ENCODE assay signal across 10 cellular contexts in the genomic region with DNA sequence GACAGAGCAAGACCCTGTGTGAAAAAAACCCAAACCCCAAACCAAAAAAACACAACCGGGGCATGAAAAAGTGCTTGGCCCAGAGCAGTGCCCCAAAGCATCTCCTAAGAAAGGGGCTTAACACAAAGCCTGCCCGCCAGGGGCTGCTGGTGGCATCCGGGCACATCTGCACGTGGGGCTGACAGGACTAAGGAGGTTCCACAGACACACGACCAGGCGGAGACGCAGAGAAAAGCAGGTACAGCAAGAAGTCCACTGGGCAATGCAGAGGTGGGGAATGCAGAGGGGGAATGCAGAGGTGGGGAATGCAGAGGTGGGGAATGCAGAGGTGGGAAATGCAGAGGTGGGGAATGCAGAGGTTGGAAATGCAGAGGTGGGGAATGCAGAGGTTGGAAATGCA.
DNase-seq lines count a peak whose midpoint lies in the region; ATAC-seq, FAIRE-seq and TF ChIP-seq lines count a peak whose summit lies in the region.
"Had no signal": no experiment of that assay in that cellular context is flagged by ENCODE, and none has a peak within 500 bp of the region (broad histone marks: within the 10 kb centered on the region; RNA-seq: fewer than 3 reads in every experiment).

No MANE protein-coding gene starts in this region.

- H3K4me1 Mint-ChIP-seq in nephron progenitor cell = peaks cover 72% of the 10 kb centered on the region

- no peak overlapping the region for H3K23ac ChIP-seq in H1 (ENCODE audit: insufficient read length)

- H2BK20ac ChIP-seq in H1 (ENCODE audit: low read length) = no peak overlapping the region

- H2BK120ac ChIP-seq in H1 (replicated peaks; ENCODE audit: low read depth, low read length) = no peak overlapping the region

- H3K9ac ChIP-seq in BLaER1 = peak overlapping the region; percentile 31; the same call in 1 of the 2 replicates
- peak overlapping the region; percentile 48 for H3K9ac ChIP-seq in Karpas-422 (ENCODE audit: low read length)
- no peak overlapping the region for H3K9ac ChIP-seq in H1 (replicated peaks in 1 of 4; ENCODE audit: extremely low read depth in 1 of 4, low read depth in 3 of 4, low read length in 3 of 4)

- FAIRE-seq in H1 (lab: Jason Lieb, UNC) = no peak

- peak overlapping the region; percentile 76 for H3K4me2 ChIP-seq in BLaER1
- peak overlapping the region; percentile 66 for H3K4me2 ChIP-seq in Karpas-422 (ENCODE audit: low read depth, low read length, poor library complexity, severe bottlenecking)
- peak overlapping the region in 1 of 2 experiments; percentile 11; a peak in 1 of 4 replicates for H3K4me2 ChIP-seq in H1 (ENCODE audit: insufficient read depth in 1 of 2, low read depth in 2 of 2, low read length in 2 of 2)

- H3K4me3 Mint-ChIP-seq in nephron progenitor cell = no peak overlapping the region

- H2AFZ ChIP-seq in Karpas-422 (ENCODE audit: low read length) (no peak overlapping the region), H1 (ENCODE audit: low read length) (no peak overlapping the region)

- H4K20me1 ChIP-seq in BLaER1 (peaks cover 100% of the 10 kb centered on the region), Karpas-422 (ENCODE audit: insufficient read depth, low read depth, low read length) (peaks cover 11% of the 10 kb centered on the region; the same call in 1 of the 2 replicates), H1 (replicated peaks in 1 of 2; ENCODE audit: control insufficient read depth in 1 of 2, insufficient read depth in 2 of 2, low read length in 2 of 2) (peaks cover 20 to 44% of the 10 kb centered on the region in 2 experiments)

- H4K5ac ChIP-seq in H1 (ENCODE audit: insufficient read length, low read depth, low read length) = no peak overlapping the region

- peaks cover 100% of the 10 kb centered on the region for H3K4me1 ChIP-seq in BLaER1
- peaks cover 31% of the 10 kb centered on the region for H3K4me1 ChIP-seq in Karpas-422 (ENCODE audit: low read length)
- H3K4me1 ChIP-seq in H1 (replicated peaks in 1 of 4; ENCODE audit: control insufficient read depth in 3 of 4, insufficient read depth in 4 of 4, low read length in 3 of 4) = peaks cover 10 to 37% (median 27%) of the 10 kb centered on the region in 4 experiments

- peak overlapping the region; percentile 55 for H2BK5ac ChIP-seq in H1 (ENCODE audit: low read depth, low read length)

- H3K36me3 ChIP-seq in BLaER1 = peaks cover 45% of the 10 kb centered on the region
- no peaks in the 10 kb centered on the region for H3K36me3 ChIP-seq in Karpas-422 (ENCODE audit: insufficient read depth, low read length)
- no peaks in the 10 kb centered on the region for H3K36me3 ChIP-seq in H1 (ENCODE audit: control insufficient read depth in 2 of 4, insufficient read depth in 4 of 4, low read length in 3 of 4)
- H3K36me3 ChIP-seq: tibial nerve had no signal

- no peak overlapping the region for H3K4ac ChIP-seq in H1 (replicated peaks; ENCODE audit: insufficient read length, low read depth, low read length)

- no peak overlapping the region for H3K14ac ChIP-seq in H1 (ENCODE audit: insufficient read length)

- H2BK15ac ChIP-seq in H1 (ENCODE audit: low read length) = no peak overlapping the region

- H3K27me3 ChIP-seq in BLaER1 (no peaks in the 10 kb centered on the region), Karpas-422 (ENCODE audit: low read length) (no peaks in the 10 kb centered on the region), H1 (replicated peaks in 1 of 4; ENCODE audit: control insufficient read depth in 3 of 4, extremely low read depth in 1 of 4, insufficient read depth in 3 of 4, low read length in 3 of 4) (no peaks in the 10 kb centered on the region)
- H3K27me3 ChIP-seq: tibial nerve had no signal

- no peak overlapping the region for H4K8ac ChIP-seq in H1 (ENCODE audit: extremely low read depth, insufficient read depth, low read length)

- 0 out of 2 replicates have a peak overlapping the region, but pooled peaks have one; percentile 92 for H2BK12ac ChIP-seq in H1 (ENCODE audit: low read depth, low read length)

- no peaks in the 10 kb centered on the region for H3K9me3 Mint-ChIP-seq in nephron progenitor cell
- H3K9me3 Mint-ChIP-seq: T-helper 1 cell treated with Interleukin-12 subunit alpha and Interleukin-12 subunit beta and Interleukin-4 antibody, amounts not matched to agents 30 μg/mL and 1 μg/mL, for 36 hours had no signal

- no peak overlapping the region for H3K18ac ChIP-seq in H1 (ENCODE audit: extremely low read depth, low read length)

- H3K79me1 ChIP-seq in H1 (ENCODE audit: low read depth, low read length) = peaks cover 25% of the 10 kb centered on the region

- TF ChIP-seq CTCF in H1 (IDR thresholded peaks at IDR 0.05; ENCODE audit: control extremely low read depth in 1 of 3, insufficient read depth in 1 of 3, low read depth in 1 of 3, low read length in 3 of 3) (no peak), nephron progenitor cell (IDR thresholded peaks at IDR 0.05) (no peak)

- no peak for TF ChIP-seq EP300 in H1 (IDR thresholded peaks at IDR 0.05; ENCODE audit: borderline replicate concordance in 1 of 2, low read depth in 2 of 2, low read length in 2 of 2)

- 81% methylated on average over 7 of the region's 7 CpGs; no CpG with 5 or more reads in 1 of the 2 experiments for WGBS in H1 (ENCODE audit: extremely low coverage in 1 of 2, insufficient coverage in 1 of 2, insufficient read length in 1 of 2, insufficient replicate concordance in 2 of 2, low coverage in 1 of 2, low lambda C conversion rate in 2 of 2, missing lambda C conversion rate in 1 of 2), 2 experiments

- H3K27ac ChIP-seq in BLaER1 (peak overlapping the region; percentile 67), Karpas-422 (ENCODE audit: low read length) (peak overlapping the region; percentile 64), H1 (ENCODE audit: low read depth, low read length) (no peak overlapping the region)

- no peaks in the 10 kb centered on the region for H3K9me2 ChIP-seq in Karpas-422 (replicated peaks; ENCODE audit: insufficient read depth, low read length)

- H3K27ac Mint-ChIP-seq in nephron progenitor cell = peak overlapping the region; percentile 81

- POLR2A ChIA-PET in H1 (lab: Charles Lee; ENCODE audit: partially characterized antibody) = interaction anchor here (0.6 to 1.7 kb wide), 4 partner anchors 33 to 129 kb away, joined by 3 to 4 read pairs (median 4); no protein-coding TSS in a partner anchor

- H2AK5ac ChIP-seq in H1 (ENCODE audit: low read depth, low read length) = no peak overlapping the region

- peaks cover 13% of the 10 kb centered on the region for H3K36me3 Mint-ChIP-seq in nephron progenitor cell (ENCODE audit: low read depth)

- peaks cover 83% of the 10 kb centered on the region for H3K79me2 ChIP-seq in Karpas-422 (ENCODE audit: low read length)
- H3K79me2 ChIP-seq in H1 (ENCODE audit: control insufficient read depth in 1 of 2, insufficient read depth in 2 of 2, low read length in 2 of 2) = peaks cover 3 to 97% of the 10 kb centered on the region in 2 experiments

- H3K27me3 Mint-ChIP-seq in nephron progenitor cell (ENCODE audit: low read depth, poor library complexity) = no peaks in the 10 kb centered on the region

- CTCF ChIA-PET in H1 (lab: Charles Lee; ENCODE audit: partially characterized antibody) = interaction anchor here (1.4 to 2.8 kb wide), 2 partner anchors 9 to 34 kb away, joined by 3 to 10 read pairs; no protein-coding TSS in a partner anchor

- no peaks in the 10 kb centered on the region; the same call in 1 of the 2 replicates for H3K23me2 ChIP-seq in H1 (ENCODE audit: low read depth, low read length)

- ATAC-seq in HG02840 (IDR thresholded peaks at IDR 0.05; ENCODE audit: low FRiP score, unreplicated experiment) = no peak

- no peak for TF ChIP-seq RAD21 in H1 (IDR thresholded peaks at IDR 0.05 in 1 of 2, conservative IDR thresholded peaks at IDR 0.05 in 1 of 2; ENCODE audit: low read depth in 2 of 2, low read length in 2 of 2)

- no peak overlapping the region for H4K91ac ChIP-seq in H1 (replicated peaks; ENCODE audit: insufficient read length, low read length)

- no peak for DNase-seq in Karpas-422
- no peak for DNase-seq in H1 (ENCODE audit: low read depth in 1 of 2, low spot score in 2 of 2)
- no peak for DNase-seq in nephron progenitor cell
- DNase-seq in NCI-H526 (lab: John Stamatoyannopoulos, UW) = no peak
- no peak for DNase-seq in NCI-H2107 (lab: John Stamatoyannopoulos, UW)
- no peak for DNase-seq in UCSD-AML1 (lab: John Stamatoyannopoulos, UW; ENCODE audit: unreplicated experiment)

- no peak for TF ChIP-seq POLR2A in H1 (IDR thresholded peaks at IDR 0.05; ENCODE audit: control extremely low read depth in 1 of 2, low read depth in 2 of 2, low read length in 2 of 2)

- H3K4me3 ChIP-seq in BLaER1 (no peak overlapping the region), Karpas-422 (ENCODE audit: low read length) (peak overlapping the region; percentile 48; the same call in 1 of the 2 replicates), H1 (ENCODE audit: extremely low read depth in 1 of 4, insufficient read depth in 2 of 4, low read depth in 3 of 4, low read length in 4 of 4) (no peak overlapping the region)

- H3K56ac ChIP-seq in H1 (replicated peaks; ENCODE audit: insufficient read length, low read depth, low read length) = no peak overlapping the region

- H3K9me3 ChIP-seq in BLaER1 (no peaks in the 10 kb centered on the region), Karpas-422 (ENCODE audit: low read length) (no peaks in the 10 kb centered on the region), H1 (ENCODE audit: insufficient read depth in 2 of 2, low read depth in 1 of 2, low read length in 1 of 2) (no peaks in the 10 kb centered on the region)
- H3K9me3 ChIP-seq: tibial nerve had no signal

TF ChIP-seq in H1, 55 proteins besides CTCF, POLR2A, EP300 and RAD21 (continues in another document):
- TF ChIP-seq BACH1 (IDR thresholded peaks at IDR 0.05; ENCODE audit: low read length) = no peak
- no peak for TF ChIP-seq NANOG (IDR thresholded peaks at IDR 0.05; ENCODE audit: insufficient read depth, low read depth, low read length, poor library complexity, severe bottlenecking)
- no peak for TF ChIP-seq CHD2 (IDR thresholded peaks at IDR 0.05; ENCODE audit: low read length)
- no peak for TF ChIP-seq GTF2F1 (IDR thresholded peaks at IDR 0.05; ENCODE audit: borderline replicate concordance, low read depth, low read length)
- no peak for TF ChIP-seq CTBP2 (IDR thresholded peaks at IDR 0.05; ENCODE audit: borderline replicate concordance, insufficient read depth, insufficient read length, low read length)
- TF ChIP-seq CREB1 (IDR thresholded peaks at IDR 0.05) = no peak
- TF ChIP-seq SP4 (IDR thresholded peaks at IDR 0.05; ENCODE audit: low read length) = no peak
- peak; percentile 39; the same call in 1 of the 2 replicates for TF ChIP-seq SRF (IDR thresholded peaks at IDR 0.05; ENCODE audit: low read depth, low read length)
- no peak for TF ChIP-seq SIX5 (IDR thresholded peaks at IDR 0.05; ENCODE audit: low read depth, low read length)
- no peak for TF ChIP-seq TAF1 (IDR thresholded peaks at IDR 0.05; ENCODE audit: low read depth, low read length)
- no peak for TF ChIP-seq CBX8 (IDR thresholded peaks at IDR 0.05; ENCODE audit: borderline replicate concordance, low read depth, low read length)
- no peak for TF ChIP-seq EZH2 (IDR thresholded peaks at IDR 0.05; ENCODE audit: low read depth, low read length, severe bottlenecking)
- no peak for TF ChIP-seq RFX5 (IDR thresholded peaks at IDR 0.05; ENCODE audit: borderline replicate concordance, low read depth, low read length)
- TF ChIP-seq TEAD4 (IDR thresholded peaks at IDR 0.05; ENCODE audit: low read depth, low read length) = peak; percentile 88

Comparison
In these comparisons a context has a peak if more than half of its experiments do, and no peak if none do; other contexts are left out.
1. H3K9ac ChIP-seq: peak in BLaER1 (single experiment) and Karpas-422 (single experiment); none in H1 (0 of 4).